In the genomic region with DNA sequence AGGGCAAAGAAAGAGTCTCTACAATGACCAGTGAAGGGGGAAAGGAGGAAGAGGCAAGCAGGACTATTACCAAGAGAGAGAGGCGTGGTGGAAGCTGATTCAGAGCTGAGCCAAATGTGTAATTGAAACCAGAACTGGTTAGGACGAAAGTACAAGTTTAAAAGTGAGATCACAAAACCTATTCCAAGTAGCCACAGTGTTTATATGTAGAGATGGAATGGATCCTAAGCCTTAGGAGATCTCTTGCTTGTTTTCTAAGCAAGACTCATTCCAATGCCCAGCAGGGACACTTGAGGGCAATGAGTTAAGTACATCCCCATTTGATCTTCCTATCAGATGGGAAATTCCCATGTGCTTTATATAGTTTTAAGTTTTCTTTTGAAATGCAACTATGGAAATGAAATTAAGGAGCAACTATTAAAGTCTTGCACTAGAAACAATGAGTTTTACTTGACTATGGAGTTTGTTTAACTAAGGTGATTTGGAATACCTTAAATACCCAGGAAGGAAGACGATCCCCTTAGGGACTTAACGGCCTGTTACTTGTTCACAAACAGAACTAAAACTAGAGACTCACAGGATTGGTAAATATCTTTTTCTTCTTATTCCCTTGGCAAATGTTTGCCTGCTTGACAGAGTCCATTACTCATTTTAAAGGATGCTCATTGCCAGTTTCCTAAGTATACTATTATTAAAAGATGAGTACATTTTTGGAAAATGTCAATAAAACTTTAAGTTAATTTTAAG, we compare ENCODE assay signal across 8 cellular contexts. TPM values are rescaled to one million over a fixed set of nuclear protein-coding genes. Genes with fewer than 3 reads are reported as not detected.
DNase-seq lines count a peak whose midpoint lies in the region; ATAC-seq, FAIRE-seq and TF ChIP-seq lines count a peak whose summit lies in the region.

No MANE protein-coding gene starts in this region.

- H3K27ac ChIP-seq in HepG2 (ENCODE audit: extremely low read length, insufficient read depth, low read length), result no peak overlapping the region
- H3K27ac ChIP-seq in effector memory CD4-positive, alpha-beta T cell (ENCODE audit: insufficient read depth, low read length, poor library complexity, severe bottlenecking), result no peak overlapping the region

- peaks cover under 1 to 36% (median 17%) of the 10 kb centered on the region in 5 donors for H3K27me3 Mint-ChIP-seq in naive thymus-derived CD8-positive, alpha-beta T cell

- no peaks in the 10 kb centered on the region for H3K36me3 Mint-ChIP-seq in naive thymus-derived CD8-positive, alpha-beta T cell

- no TSS peak for BruUV-seq in HepG2 (replicated peaks; lab: Mats Ljungman, UMichigan)

- no peak for TF ChIP-seq POLR2A in HepG2 (IDR thresholded peaks at IDR 0.05; ENCODE audit: insufficient read depth in 1 of 2, low read depth in 2 of 2, low read length in 2 of 2)

- no peaks in the 10 kb centered on the region for H3K27me3 ChIP-seq in HepG2 (ENCODE audit: control insufficient read depth in 1 of 2, insufficient read depth in 2 of 2, low read length in 2 of 2)
- H3K27me3 ChIP-seq in effector memory CD4-positive, alpha-beta T cell (replicated peaks; ENCODE audit: control insufficient read depth, insufficient read depth, low read length, poor library complexity, severe bottlenecking), result peaks cover 2% of the 10 kb centered on the region

- no peak overlapping the region for H3K4me3 Mint-ChIP-seq in naive thymus-derived CD8-positive, alpha-beta T cell

- no peaks in the 10 kb centered on the region for H3K79me2 ChIP-seq in HepG2 (ENCODE audit: insufficient read depth, low read length)

- WGBS in HepG2 (ENCODE audit: low lambda C conversion rate), result 41% methylated on average over 4 of the region's 4 CpGs

- in situ Hi-C loops in GM13976 (cut with MboI; ENCODE audit: low sequenced_read_pairs, unreplicated experiment) (no loop called here), HepG2 (cut with HindIII; ENCODE audit: extremely low pct_ligation_motif_present, low pct_unique_long_range_greater_than_20kb) (no loop called here)

- no peak for TF ChIP-seq RAD21 in HepG2 (CRISPR knock-in tag; IDR thresholded peaks at IDR 0.05)

- DNase-seq in GM13976 (ENCODE audit: low spot score) (peak; percentile 70), germinal center (ENCODE audit: low spot score) (peak; percentile 6), HepG2 (ENCODE audit: low spot score) (no peak), NCI-H748 treated with DMSO at 0.1 percent for 48 hours (lab: John Stamatoyannopoulos, UW) (no peak)
- no peak for DNase-seq in naive thymus-derived CD8-positive, alpha-beta T cell
- DNase-seq in effector memory CD4-positive, alpha-beta T cell, result no peak

- TF ChIP-seq CTCF in GM13976 (IDR thresholded peaks at IDR 0.05; ENCODE audit: borderline replicate concordance, control extremely low read depth, extremely low read depth, insufficient read depth, missing control alignments) (no peak), HepG2 (CRISPR knock-in tag; IDR thresholded peaks at IDR 0.05) (no peak)

- POLR2A ChIA-PET in HepG2 (lab: Yijun Ruan, JAX), result no interaction called here
- POLR2A ChIA-PET in naive thymus-derived CD8-positive, alpha-beta T cell (lab: Charles Lee), result no interaction called here

- H3K4me2 ChIP-seq in HepG2 (ENCODE audit: low read depth, low read length), result no peak overlapping the region

- ATAC-seq in GM21529 (IDR thresholded peaks at IDR 0.05; ENCODE audit: unreplicated experiment) (peak; percentile 91), HG03575 (IDR thresholded peaks at IDR 0.05; ENCODE audit: extremely low read depth, insufficient number of reproducible peaks, low FRiP score, unreplicated experiment) (peak; percentile 71), HepG2 (no peak)
- no peak for ATAC-seq in naive thymus-derived CD8-positive, alpha-beta T cell

- H3K27ac Mint-ChIP-seq in naive thymus-derived CD8-positive, alpha-beta T cell, result peak overlapping the region in 1 of 10 donors; percentile 52

- intact Hi-C loops in HepG2 (cut with micrococcal nuclease; ENCODE audit: unreplicated experiment), result no loop called here

- CTCF ChIA-PET in HepG2 (lab: Yijun Ruan, JAX; ENCODE audit: low intra/inter-chr PET ratio, low total read pairs), result no interaction called here

- H3K9ac ChIP-seq in HepG2 (ENCODE audit: insufficient read depth, low read depth, low read length), result no peak overlapping the region

- H2AFZ ChIP-seq in HepG2 (ENCODE audit: low read length), result no peak overlapping the region

- H3K4me1 ChIP-seq in HepG2 (ENCODE audit: insufficient read depth, low read length), result no peaks in the 10 kb centered on the region
- no peaks in the 10 kb centered on the region for H3K4me1 ChIP-seq in effector memory CD4-positive, alpha-beta T cell (ENCODE audit: control insufficient read depth, insufficient read depth, low read length, poor library complexity, severe bottlenecking)

- H3K4me1 Mint-ChIP-seq in naive thymus-derived CD8-positive, alpha-beta T cell, result peaks cover 0 to 9% (median 0%) of the 10 kb centered on the region in 4 donors

- no peak overlapping the region for H3K4me3 ChIP-seq in HepG2 (replicated peaks in 1 of 3; ENCODE audit: insufficient read depth in 1 of 3, low read depth in 2 of 3, low read length in 3 of 3)
- no peak overlapping the region for H3K4me3 ChIP-seq in effector memory CD4-positive, alpha-beta T cell (ENCODE audit: insufficient read depth, low read depth, low read length, poor library complexity, severe bottlenecking)

- no peak for TF ChIP-seq EP300 in HepG2 (IDR thresholded peaks at IDR 0.05; ENCODE audit: low read depth in 2 of 2, low read length in 2 of 2)
- TF ChIP-seq EP300 in HepG2 (CRISPR knock-in tag; IDR thresholded peaks at IDR 0.05; ENCODE audit: borderline replicate concordance), result no peak

- H3K36me3 ChIP-seq in HepG2 (replicated peaks in 1 of 2; ENCODE audit: control insufficient read depth in 1 of 2, insufficient read depth in 2 of 2, low read length in 2 of 2), result no peaks in the 10 kb centered on the region
- no peaks in the 10 kb centered on the region for H3K36me3 ChIP-seq in effector memory CD4-positive, alpha-beta T cell (ENCODE audit: control insufficient read depth, insufficient read depth, low read length)

- no peaks in the 10 kb centered on the region for H3K9me3 Mint-ChIP-seq in naive thymus-derived CD8-positive, alpha-beta T cell

- no peaks in the 10 kb centered on the region for H4K20me1 ChIP-seq in HepG2 (ENCODE audit: insufficient read depth, low read length)

- H3K9me3 ChIP-seq in HepG2 (ENCODE audit: low read length), result no peaks in the 10 kb centered on the region
- H3K9me3 ChIP-seq in effector memory CD4-positive, alpha-beta T cell (ENCODE audit: control insufficient read depth, low read length), result no peaks in the 10 kb centered on the region

- no peak for FAIRE-seq in HepG2 (lab: Jason Lieb, UNC)

TF ChIP-seq in HepG2, 621 proteins besides CTCF, POLR2A, EP300 and RAD21 (continues in another document):
- no peak for TF ChIP-seq MLXIP (CRISPR knock-in tag; IDR thresholded peaks at IDR 0.05; ENCODE audit: borderline replicate concordance)
- no peak for TF ChIP-seq REL (CRISPR knock-in tag; conservative IDR thresholded peaks at IDR 0.05)
- no peak for TF ChIP-seq FOXO1 (CRISPR knock-in tag; IDR thresholded peaks at IDR 0.05)
- no peak for TF ChIP-seq RFX3 (CRISPR knock-in tag; IDR thresholded peaks at IDR 0.05)
- no peak for TF ChIP-seq KMT2B (CRISPR knock-in tag; IDR thresholded peaks at IDR 0.05)

RNA-seq across cellular contexts. Expression of gene SNX2, which starts 51.1 kb away (rescaled TPM):
- 78.8 and 125 TPM in 2 replicates for total RNA-seq in HepG2 (2016; rRNA removed; fragmentation: Illumina TruSeq; extraction: Trizol)
- 19.3 and 19.5 TPM in 2 replicates for total RNA-seq in HepG2 (2016; cell fraction: cytosol; rRNA removed; fragmentation: Illumina TruSeq; extraction: Trizol; ENCODE audit: low read depth)
- 76.7 and 134 TPM in 2 replicates for total RNA-seq in HepG2 (2016; cell fraction: insoluble cytoplasmic fraction; rRNA removed; fragmentation: Illumina TruSeq; extraction: Trizol)
- total RNA-seq in HepG2 (2016; cell fraction: membrane; rRNA removed; fragmentation: Illumina TruSeq; extraction: Trizol), result 28.4 and 35.7 TPM in 2 replicates
- 40.7 and 47.7 TPM in 2 replicates for total RNA-seq in HepG2 (2016; cell fraction: nucleus; rRNA removed; fragmentation: Illumina TruSeq; extraction: Trizol)
- 22.1 and 26.4 TPM in 2 replicates for polyA plus RNA-seq in HepG2 (2011; rRNA removed)
- polyA plus RNA-seq in HepG2 (2011; cell fraction: cytosol; rRNA removed), result 13.5 and 20.2 TPM in 2 replicates
- 5.3 and 27.3 TPM in 2 replicates for polyA plus RNA-seq in HepG2 (2011; cell fraction: nucleus; rRNA removed)
- polyA plus RNA-seq in HepG2 (2012), result 36.3 and 44.4 TPM in 2 replicates
- polyA plus RNA-seq in HepG2 (2016; cell fraction: cytosol; fragmentation: Illumina TruSeq; extraction: Trizol; ENCODE audit: low read depth), result 8.5 and 9.7 TPM in 2 replicates
- polyA plus RNA-seq in HepG2 (2016; cell fraction: insoluble cytoplasmic fraction; fragmentation: Illumina TruSeq; extraction: Trizol; ENCODE audit: low read depth), result 97.7 and 101 TPM in 2 replicates
- polyA plus RNA-seq in HepG2 (2016; cell fraction: membrane; fragmentation: Illumina TruSeq; extraction: Trizol; ENCODE audit: low read depth), result 13.4 and 15.8 TPM in 2 replicates
- polyA plus RNA-seq in HepG2 (2016; cell fraction: nucleus; fragmentation: Illumina TruSeq; extraction: Trizol; ENCODE audit: insufficient read depth, low read depth), result 33.7 and 39.0 TPM in 2 replicates
- polyA minus RNA-seq in HepG2 (2011; rRNA and poly(A)+ RNA removed; ENCODE audit: low replicate concordance), result 43.8 and 116 TPM in 2 replicates
- polyA minus RNA-seq in HepG2 (2011; cell fraction: cytosol; rRNA and poly(A)+ RNA removed), result 30.6 and 33.3 TPM in 2 replicates
- 64.4 and 79.3 TPM in 2 replicates for polyA minus RNA-seq in HepG2 (2011; cell fraction: nucleus; rRNA and poly(A)+ RNA removed)
- 10 to 100 TPM; 58.2 to 72.2 TPM for total RNA-seq in naive thymus-derived CD8-positive, alpha-beta T cell
- polyA plus RNA-seq in naive thymus-derived CD8-positive, alpha-beta T cell, result 10 to 100 TPM; 47.6 to 76.5 (median 58.0) TPM

Comparison
In these comparisons a context has a peak if more than half of its experiments do, and no peak if none do; other contexts are left out.
1. DNase-seq: peak in GM13976 (single experiment) and germinal center (single experiment); none in HepG2 (single experiment), NCI-H748 treated with DMSO at 0.1 percent for 48 hours (single experiment), naive thymus-derived CD8-positive, alpha-beta T cell (0 of 10) and effector memory CD4-positive, alpha-beta T cell (0 of 3).
2. ATAC-seq: peak in GM21529 (single experiment) and HG03575 (single experiment); none in HepG2 (single experiment) and naive thymus-derived CD8-positive, alpha-beta T cell (0 of 2).